Comparison of ENCODE assay signal across 1 cellular context in genomic region chr4:122775987-122776836, GRCh38.
TF ChIP-seq lines count a peak whose summit lies in the region.

No MANE protein-coding gene starts in this region.

TF ChIP-seq in K562, 482 proteins besides CTCF, POLR2A, EP300 and RAD21 (continued from another document and continues in another):
- TF ChIP-seq ZBTB2 (IDR thresholded peaks at IDR 0.05) (peak; percentile 82; the same call in 1 of the 2 replicates), SMC3 (conservative IDR thresholded peaks at IDR 0.05; ENCODE audit: insufficient read depth, low read depth, low read length) (no peak), ZBTB8A (IDR thresholded peaks at IDR 0.05; ENCODE audit: partially characterized antibody) (no peak), BRD9 (IDR thresholded peaks at IDR 0.05; ENCODE audit: low read depth, partially characterized antibody) (peak; percentile 59), ZFP30 (CRISPR knock-in tag; IDR thresholded peaks at IDR 0.05; ENCODE audit: borderline replicate concordance) (no peak), TAL1 (IDR thresholded peaks at IDR 0.05) (peak; percentile 76), ZNF57 (CRISPR knock-in tag; IDR thresholded peaks at IDR 0.05) (no peak), XRCC4 (IDR thresholded peaks at IDR 0.05; ENCODE audit: extremely low read depth, insufficient read depth, insufficient read length) (no peak), HNRNPUL1 (IDR thresholded peaks at IDR 0.05; ENCODE audit: low read length) (no peak), KLF16 (IDR thresholded peaks at IDR 0.05) (peak; percentile 83), NRF1 (conservative IDR thresholded peaks at IDR 0.05 in 1 of 2, IDR thresholded peaks at IDR 0.05 in 1 of 2) (peak; percentile 16 to 23; a peak in 2 of 4 replicates), MGA (IDR thresholded peaks at IDR 0.05) (0 out of 2 replicates have a peak, but pooled peaks have one; percentile 16), SMAD1 (IDR thresholded peaks at IDR 0.05; ENCODE audit: low read depth, low read length, partially characterized antibody) (no peak), ESRRA (IDR thresholded peaks at IDR 0.05; ENCODE audit: borderline replicate concordance, low read depth) (0 out of 2 replicates have a peak, but pooled peaks have one; percentile 16), RAD51 (IDR thresholded peaks at IDR 0.05; ENCODE audit: borderline replicate concordance, low read depth) (peak; percentile 11; the same call in 1 of the 2 replicates), MEF2D (tag; conservative IDR thresholded peaks at IDR 0.05; ENCODE audit: low read depth) (no peak), EP400 (IDR thresholded peaks at IDR 0.05) (peak; percentile 15; the same call in 1 of the 2 replicates), SMAD4 (CRISPR knock-in tag; conservative IDR thresholded peaks at IDR 0.05) (0 out of 2 replicates have a peak, but pooled peaks have one; percentile 47), RBM17 (IDR thresholded peaks at IDR 0.05; ENCODE audit: borderline replicate concordance, low read depth, low read length) (no peak), HNRNPLL (IDR thresholded peaks at IDR 0.05; ENCODE audit: low read depth, low read length, poor library complexity, severe bottlenecking) (no peak), ZNF197 (CRISPR knock-in tag; IDR thresholded peaks at IDR 0.05; ENCODE audit: low read depth) (no peak), PRPF4 (IDR thresholded peaks at IDR 0.05; ENCODE audit: insufficient read depth, low read depth, low read length, poor library complexity, severe bottlenecking) (no peak), HDGF (IDR thresholded peaks at IDR 0.05) (peak; percentile 95), ZC3H8 (IDR thresholded peaks at IDR 0.05) (no peak), CTBP1 (IDR thresholded peaks at IDR 0.05; ENCODE audit: borderline replicate concordance) (peak; percentile 81), HLTF (IDR thresholded peaks at IDR 0.05) (peak; percentile 83), ATF2 (CRISPR knock-in tag; IDR thresholded peaks at IDR 0.05) (no peak), NCOA6 (IDR thresholded peaks at IDR 0.05) (no peak), L3MBTL2 (IDR thresholded peaks at IDR 0.05) (no peak; the same call in 1 of the 2 replicates), POLR2AphosphoS5 (IDR thresholded peaks at IDR 0.05; ENCODE audit: control insufficient read depth, insufficient read depth, low read depth, low read length) (peak; percentile 83), RBBP5 (IDR thresholded peaks at IDR 0.05; ENCODE audit: borderline replicate concordance, insufficient read depth, low read length, poor library complexity, severe bottlenecking) (no peak), MYNN (IDR thresholded peaks at IDR 0.05) (peak; percentile 50; the same call in 1 of the 2 replicates), MYNN (CRISPR knock-in tag; IDR thresholded peaks at IDR 0.05) (no peak), NFXL1 (CRISPR knock-in tag; IDR thresholded peaks at IDR 0.05) (no peak), POLR2G (IDR thresholded peaks at IDR 0.05; ENCODE audit: low read depth, low read length) (no peak), ZNF347 (CRISPR knock-in tag; IDR thresholded peaks at IDR 0.05; ENCODE audit: low read depth) (no peak), E2F3 (CRISPR knock-in tag; IDR thresholded peaks at IDR 0.05) (no peak), BHLHE40 (IDR thresholded peaks at IDR 0.05; ENCODE audit: low read length) (0 out of 2 replicates have a peak, but pooled peaks have one; percentile 18)
- TF ChIP-seq, protein P1, sequence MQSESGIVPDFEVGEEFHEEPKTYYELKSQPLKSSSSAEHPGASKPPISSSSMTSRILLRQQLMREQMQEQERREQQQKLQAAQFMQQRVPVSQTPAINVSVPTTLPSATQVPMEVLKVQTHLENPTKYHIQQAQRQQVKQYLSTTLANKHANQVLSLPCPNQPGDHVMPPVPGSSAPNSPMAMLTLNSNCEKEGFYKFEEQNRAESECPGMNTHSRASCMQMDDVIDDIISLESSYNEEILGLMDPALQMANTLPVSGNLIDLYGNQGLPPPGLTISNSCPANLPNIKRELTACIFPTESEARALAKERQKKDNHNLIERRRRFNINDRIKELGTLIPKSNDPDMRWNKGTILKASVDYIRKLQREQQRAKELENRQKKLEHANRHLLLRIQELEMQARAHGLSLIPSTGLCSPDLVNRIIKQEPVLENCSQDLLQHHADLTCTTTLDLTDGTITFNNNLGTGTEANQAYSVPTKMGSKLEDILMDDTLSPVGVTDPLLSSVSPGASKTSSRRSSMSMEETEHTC (IDR thresholded peaks at IDR 0.05) = no peak
- TF ChIP-seq, protein P2, sequence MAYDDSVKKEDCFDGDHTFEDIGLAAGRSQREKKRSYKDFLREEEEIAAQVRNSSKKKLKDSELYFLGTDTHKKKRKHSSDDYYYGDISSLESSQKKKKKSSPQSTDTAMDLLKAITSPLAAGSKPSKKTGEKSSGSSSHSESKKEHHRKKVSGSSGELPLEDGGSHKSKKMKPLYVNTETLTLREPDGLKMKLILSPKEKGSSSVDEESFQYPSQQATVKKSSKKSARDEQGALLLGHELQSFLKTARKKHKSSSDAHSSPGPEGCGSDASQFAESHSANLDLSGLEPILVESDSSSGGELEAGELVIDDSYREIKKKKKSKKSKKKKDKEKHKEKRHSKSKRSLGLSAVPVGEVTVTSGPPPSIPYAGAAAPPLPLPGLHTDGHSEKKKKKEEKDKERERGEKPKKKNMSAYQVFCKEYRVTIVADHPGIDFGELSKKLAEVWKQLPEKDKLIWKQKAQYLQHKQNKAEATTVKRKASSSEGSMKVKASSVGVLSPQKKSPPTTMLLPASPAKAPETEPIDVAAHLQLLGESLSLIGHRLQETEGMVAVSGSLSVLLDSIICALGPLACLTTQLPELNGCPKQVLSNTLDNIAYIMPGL (CRISPR knock-in tag; IDR thresholded peaks at IDR 0.05) = no peak
- TF ChIP-seq, protein P3, sequence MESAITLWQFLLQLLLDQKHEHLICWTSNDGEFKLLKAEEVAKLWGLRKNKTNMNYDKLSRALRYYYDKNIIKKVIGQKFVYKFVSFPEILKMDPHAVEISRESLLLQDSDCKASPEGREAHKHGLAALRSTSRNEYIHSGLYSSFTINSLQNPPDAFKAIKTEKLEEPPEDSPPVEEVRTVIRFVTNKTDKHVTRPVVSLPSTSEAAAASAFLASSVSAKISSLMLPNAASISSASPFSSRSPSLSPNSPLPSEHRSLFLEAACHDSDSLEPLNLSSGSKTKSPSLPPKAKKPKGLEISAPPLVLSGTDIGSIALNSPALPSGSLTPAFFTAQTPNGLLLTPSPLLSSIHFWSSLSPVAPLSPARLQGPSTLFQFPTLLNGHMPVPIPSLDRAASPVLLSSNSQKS (CRISPR knock-in tag; IDR thresholded peaks at IDR 0.05) = no peak
- TF ChIP-seq, protein P4, sequence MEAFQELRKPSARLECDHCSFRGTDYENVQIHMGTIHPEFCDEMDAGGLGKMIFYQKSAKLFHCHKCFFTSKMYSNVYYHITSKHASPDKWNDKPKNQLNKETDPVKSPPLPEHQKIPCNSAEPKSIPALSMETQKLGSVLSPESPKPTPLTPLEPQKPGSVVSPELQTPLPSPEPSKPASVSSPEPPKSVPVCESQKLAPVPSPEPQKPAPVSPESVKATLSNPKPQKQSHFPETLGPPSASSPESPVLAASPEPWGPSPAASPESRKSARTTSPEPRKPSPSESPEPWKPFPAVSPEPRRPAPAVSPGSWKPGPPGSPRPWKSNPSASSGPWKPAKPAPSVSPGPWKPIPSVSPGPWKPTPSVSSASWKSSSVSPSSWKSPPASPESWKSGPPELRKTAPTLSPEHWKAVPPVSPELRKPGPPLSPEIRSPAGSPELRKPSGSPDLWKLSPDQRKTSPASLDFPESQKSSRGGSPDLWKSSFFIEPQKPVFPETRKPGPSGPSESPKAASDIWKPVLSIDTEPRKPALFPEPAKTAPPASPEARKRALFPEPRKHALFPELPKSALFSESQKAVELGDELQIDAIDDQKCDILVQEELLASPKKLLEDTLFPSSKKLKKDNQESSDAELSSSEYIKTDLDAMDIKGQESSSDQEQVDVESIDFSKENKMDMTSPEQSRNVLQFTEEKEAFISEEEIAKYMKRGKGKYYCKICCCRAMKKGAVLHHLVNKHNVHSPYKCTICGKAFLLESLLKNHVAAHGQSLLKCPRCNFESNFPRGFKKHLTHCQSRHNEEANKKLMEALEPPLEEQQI (IDR thresholded peaks at IDR 0.05) = no peak
- TF ChIP-seq, protein P5, sequence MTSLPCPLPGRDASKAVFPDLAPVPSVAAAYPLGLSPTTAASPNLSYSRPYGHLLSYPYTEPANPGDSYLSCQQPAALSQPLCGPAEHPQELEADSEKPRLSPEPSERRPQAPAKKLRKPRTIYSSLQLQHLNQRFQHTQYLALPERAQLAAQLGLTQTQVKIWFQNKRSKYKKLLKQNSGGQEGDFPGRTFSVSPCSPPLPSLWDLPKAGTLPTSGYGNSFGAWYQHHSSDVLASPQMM (CRISPR knock-in tag; IDR thresholded peaks at IDR 0.05) = no peak
